In genomic region chr15:35443376-35443775, GRCh38 we compare ENCODE assay signal across 24 cellular contexts.
DNase-seq lines count a peak whose midpoint lies in the region; ATAC-seq and TF ChIP-seq lines count a peak whose summit lies in the region.
"Had no signal": no experiment of that assay in that cellular context is flagged by ENCODE, and none has a peak within 500 bp of the region (broad histone marks: within the 10 kb centered on the region; RNA-seq: fewer than 3 reads in every experiment).

No MANE protein-coding gene starts in this region.

- DNase-seq in GM23338 (ENCODE audit: low spot score) = peak; percentile 2
- DNase-seq in adipocyte (ENCODE audit: low read depth) = no peak
- DNase-seq in mesothelial cell of epicardium (ENCODE audit: low spot score in 2 of 2, unreplicated experiment in 2 of 2) = no peak
- DNase-seq in right lobe of liver = no peak
- DNase-seq in NCI-H1048 (lab: John Stamatoyannopoulos, UW) = no peak
- no peak for DNase-seq in AG08395 (ENCODE audit: low spot score)
- no peak for DNase-seq in HFFc6
- DNase-seq: BE2C, Calu3, DMS79 treated with DMSO at 0.1 percent for 48 hours, GOT3, MM.1S, NCI-H1436 treated with DMSO at 0.1 percent for 48 hours, NCI-H1930, NCI-H446 treated with DMSO at 0.1 percent for 48 hours, NCI-H526 treated with DMSO at 0.1 percent for 48 hours, PC-9, SJCRH30, T-cell had no signal

- no peaks in the 10 kb centered on the region for H3K9me2 ChIP-seq in GM23338 (ENCODE audit: insufficient read depth)

- H3K36me3 ChIP-seq in GM23338 (ENCODE audit: insufficient read depth) (no peaks in the 10 kb centered on the region), adipocyte (ENCODE audit: control insufficient read depth, insufficient read depth, low read length, severe bottlenecking) (no peaks in the 10 kb centered on the region), right lobe of liver (no peaks in the 10 kb centered on the region)
- H3K36me3 ChIP-seq: BE2C, SJCRH30 had no signal

- H3K79me2 ChIP-seq in GM23338 (replicated peaks; ENCODE audit: insufficient read depth) = no peaks in the 10 kb centered on the region

- H3K9me3 Mint-ChIP-seq in GM23338 (peaks cover 12% of the 10 kb centered on the region; the same call in 2 of the 3 replicates), mesothelial cell of epicardium (peaks cover 15% of the 10 kb centered on the region), HFFc6 (no peaks in the 10 kb centered on the region)
- H3K9me3 Mint-ChIP-seq: T-cell had no signal

- H2AFZ ChIP-seq in GM23338 = no peak overlapping the region
- H2AFZ ChIP-seq: PC-9 had no signal

- H3K27me3 Mint-ChIP-seq in GM23338 (ENCODE audit: insufficient read depth, low read depth, poor library complexity) (peaks cover 2% of the 10 kb centered on the region), mesothelial cell of epicardium (ENCODE audit: low read depth) (no peaks in the 10 kb centered on the region), HFFc6 (ENCODE audit: insufficient read depth) (no peaks in the 10 kb centered on the region)
- H3K27me3 Mint-ChIP-seq: IgD-negative memory B cell, T-cell had no signal

- H3K27me3 ChIP-seq in GM23338 (ENCODE audit: insufficient read depth) = no peaks in the 10 kb centered on the region
- H3K27me3 ChIP-seq in adipocyte (replicated peaks; ENCODE audit: control insufficient read depth, insufficient read depth, low read length) = no peaks in the 10 kb centered on the region
- no peaks in the 10 kb centered on the region for H3K27me3 ChIP-seq in right lobe of liver
- H3K27me3 ChIP-seq: BE2C, SJCRH30 had no signal

- H3K36me3 Mint-ChIP-seq in GM23338 (ENCODE audit: low read depth) (peaks cover 11% of the 10 kb centered on the region; the same call in 2 of the 3 replicates), mesothelial cell of epicardium (peaks cover 26% of the 10 kb centered on the region), HFFc6 (ENCODE audit: low read depth) (peaks cover 11% of the 10 kb centered on the region)
- H3K36me3 Mint-ChIP-seq: CD14-positive monocyte had no signal

- no peaks in the 10 kb centered on the region for H4K20me1 ChIP-seq in GM23338 (replicated peaks; ENCODE audit: insufficient read depth)

- H3K27ac Mint-ChIP-seq in GM23338 (no peak overlapping the region), mesothelial cell of epicardium (peak overlapping the region; percentile 78), HFFc6 (no peak overlapping the region)
- H3K27ac Mint-ChIP-seq: CD14-positive monocyte, IgD-negative memory B cell, T-cell had no signal

- peaks cover 4% of the 10 kb centered on the region; the same call in 1 of the 2 replicates for H3K4me1 ChIP-seq in GM23338 (ENCODE audit: insufficient read depth)
- H3K4me1 ChIP-seq in adipocyte (ENCODE audit: control insufficient read depth, insufficient read depth, low read length) = peaks cover 34% of the 10 kb centered on the region
- H3K4me1 ChIP-seq in right lobe of liver = no peaks in the 10 kb centered on the region
- H3K4me1 ChIP-seq: SJCRH30 had no signal

- H3K4me3 Mint-ChIP-seq in GM23338 (no peak overlapping the region), mesothelial cell of epicardium (no peak overlapping the region), HFFc6 (no peak overlapping the region)
- H3K4me3 Mint-ChIP-seq: CD14-positive monocyte, IgD-negative memory B cell, T-cell had no signal

- peaks cover 8% of the 10 kb centered on the region; the same call in 2 of the 3 replicates for H3K4me1 Mint-ChIP-seq in GM23338
- peaks cover 29% of the 10 kb centered on the region for H3K4me1 Mint-ChIP-seq in mesothelial cell of epicardium
- peaks cover 64% of the 10 kb centered on the region for H3K4me1 Mint-ChIP-seq in HFFc6 (ENCODE audit: low read depth)
- H3K4me1 Mint-ChIP-seq: IgD-negative memory B cell, T-cell had no signal

- no peaks in the 10 kb centered on the region for H3K9me3 ChIP-seq in adipocyte (ENCODE audit: control insufficient read depth, low read length)
- no peaks in the 10 kb centered on the region for H3K9me3 ChIP-seq in right lobe of liver
- H3K9me3 ChIP-seq: BE2C, SJCRH30 had no signal

- H3F3A ChIP-seq in GM23338 (replicated peaks; ENCODE audit: low read depth) = no peaks in the 10 kb centered on the region

- no peak overlapping the region for H3K4me2 ChIP-seq in GM23338
- H3K4me2 ChIP-seq: KMS-11, PC-9 had no signal

- no peak for TF ChIP-seq POLR2A in right lobe of liver (IDR thresholded peaks at IDR 0.05)

- intact Hi-C loops in right lobe of liver (cut with DNase I) = loop anchor here in 1 of 2 donors (10.0 kb wide), 2 partner anchors 159 to 369 kb away; no protein-coding TSS in a partner anchor

- no peak overlapping the region for H3K4me3 ChIP-seq in GM23338
- no peak overlapping the region for H3K4me3 ChIP-seq in adipocyte (ENCODE audit: low read length)
- H3K4me3 ChIP-seq in right lobe of liver = no peak overlapping the region
- H3K4me3 ChIP-seq: PC-9, SJCRH30 had no signal

- H3K27ac ChIP-seq in GM23338 (ENCODE audit: low read depth) = peak overlapping the region; percentile 6; the same call in 1 of the 2 replicates
- H3K27ac ChIP-seq in right lobe of liver = no peak overlapping the region
- H3K27ac ChIP-seq: HL-60, KMS-11, PC-9, SJCRH30 had no signal

- ATAC-seq in GM23338 = no peak
- ATAC-seq in right lobe of liver = no peak
- ATAC-seq: Right ventricle myocardium inferior, T-cell had no signal

- no peak for TF ChIP-seq CTCF in GM23338 (conservative IDR thresholded peaks at IDR 0.05; ENCODE audit: low read depth in 2 of 2)
- no peak for TF ChIP-seq CTCF in mesothelial cell of epicardium (IDR thresholded peaks at IDR 0.05; ENCODE audit: unreplicated experiment)
- TF ChIP-seq CTCF in right lobe of liver (IDR thresholded peaks at IDR 0.05) = no peak
- no peak for TF ChIP-seq CTCF in HFFc6 (IDR thresholded peaks at IDR 0.05)

- H3K9ac ChIP-seq in adipocyte (ENCODE audit: low read length) = peak overlapping the region; percentile 30
- H3K9ac ChIP-seq: KMS-11 had no signal

TF ChIP-seq in GM23338, 12 proteins besides CTCF, POLR2A, EP300 and RAD21 (continues in another document):
- TF ChIP-seq POLR2AphosphoS5 (IDR thresholded peaks at IDR 0.05; ENCODE audit: low read depth) (no peak), NANOG (IDR thresholded peaks at IDR 0.05; ENCODE audit: borderline replicate concordance) (no peak), CREB1 (CRISPR knock-in tag; IDR thresholded peaks at IDR 0.05; ENCODE audit: low read depth) (no peak), STAT1 (IDR thresholded peaks at IDR 0.05; ENCODE audit: unreplicated experiment) (no peak), ZNF462 (CRISPR knock-in tag; IDR thresholded peaks at IDR 0.05) (no peak), JUNB (IDR thresholded peaks at IDR 0.05; ENCODE audit: unreplicated experiment) (no peak)
